8 cellular contexts compared by ENCODE assay signal in the genomic region with DNA sequence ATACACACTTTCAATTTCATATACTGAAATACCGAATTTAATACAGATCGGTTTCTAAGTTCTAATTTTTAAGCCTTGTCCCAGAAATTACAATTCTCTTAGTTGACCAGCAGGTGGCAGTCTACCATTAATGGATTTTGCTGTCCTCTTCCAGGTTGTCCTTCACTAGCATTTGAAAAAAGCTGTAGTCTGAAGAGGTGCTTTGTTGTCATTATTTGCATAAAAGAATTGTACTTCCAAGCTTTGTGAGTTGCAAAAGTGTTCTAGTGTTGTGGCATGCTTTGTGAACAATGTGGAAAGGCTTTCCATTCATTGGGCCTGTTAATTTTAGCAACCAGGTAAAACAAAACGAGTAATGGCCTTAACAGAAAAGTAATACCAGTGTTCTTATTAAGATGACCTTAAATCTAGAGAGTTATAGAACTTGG.
DNase-seq lines count a peak whose midpoint lies in the region; ATAC-seq and TF ChIP-seq lines count a peak whose summit lies in the region.

No MANE protein-coding gene starts in this region.

- no peak overlapping the region for H3K27ac Mint-ChIP-seq in endodermal cell

- no peaks in the 10 kb centered on the region for H3K9me3 Mint-ChIP-seq in endodermal cell

- intact Hi-C loops in PC-9 (cut with micrococcal nuclease; ENCODE audit: unreplicated experiment) = loop anchor here (1.0 to 10.0 kb wide), 5 partner anchors 122 to 1080 kb away; no protein-coding TSS in a partner anchor

- DNase-seq in DMS114 treated with DMSO at 0.1 percent for 48 hours (lab: John Stamatoyannopoulos, UW; ENCODE audit: unreplicated experiment) (peak; percentile 33), Karpas-422 (peak; percentile 76), PC-9 (peak in 1 of 2 experiments; percentile 11), endodermal cell (peak; percentile 53), occipital lobe (lab: John Stamatoyannopoulos, UW) (no peak)
- no peak for DNase-seq in effector CD4-positive, alpha-beta T cell

- H3K9ac ChIP-seq in Karpas-422 (ENCODE audit: low read length) (no peak overlapping the region), endodermal cell (ENCODE audit: extremely low read depth, low read length, poor library complexity, severe bottlenecking) (no peak overlapping the region), neural cell (ENCODE audit: low read length) (no peak overlapping the region)

- H3K4me1 ChIP-seq in Karpas-422 (ENCODE audit: low read length) (no peaks in the 10 kb centered on the region), PC-9 (replicated peaks; ENCODE audit: insufficient read depth) (no peaks in the 10 kb centered on the region), endodermal cell (ENCODE audit: control insufficient read depth, insufficient read depth, low read length) (peaks cover 9% of the 10 kb centered on the region)

- peaks cover 17% of the 10 kb centered on the region for H3K36me3 Mint-ChIP-seq in endodermal cell (ENCODE audit: low read depth)

- peak; percentile 89 for TF ChIP-seq RAD21 in neural cell (conservative IDR thresholded peaks at IDR 0.05)

- TF ChIP-seq CTCF in PC-9 (conservative IDR thresholded peaks at IDR 0.05) (peak; percentile 93), endodermal cell (conservative IDR thresholded peaks at IDR 0.05) (peak; percentile 93), neural cell (IDR thresholded peaks at IDR 0.05; ENCODE audit: poor library complexity, severe bottlenecking) (peak; percentile 85)

- H3K9me2 ChIP-seq in Karpas-422 (replicated peaks; ENCODE audit: insufficient read depth, low read length) = no peaks in the 10 kb centered on the region
- no peaks in the 10 kb centered on the region for H3K9me2 ChIP-seq in PC-9 (ENCODE audit: insufficient read depth)
- no peaks in the 10 kb centered on the region for H3K9me2 ChIP-seq in neural cell (ENCODE audit: insufficient read depth, low read length)

- H3K79me2 ChIP-seq in Karpas-422 (ENCODE audit: low read length) (no peaks in the 10 kb centered on the region), PC-9 (ENCODE audit: low read depth) (no peaks in the 10 kb centered on the region), neural cell (replicated peaks; ENCODE audit: insufficient read depth, low read length) (no peaks in the 10 kb centered on the region)

- no peaks in the 10 kb centered on the region for H4K20me1 ChIP-seq in Karpas-422 (ENCODE audit: insufficient read depth, low read depth, low read length)
- H4K20me1 ChIP-seq in PC-9 (ENCODE audit: insufficient read depth) = no peaks in the 10 kb centered on the region
- H4K20me1 ChIP-seq in neural cell (ENCODE audit: insufficient read depth) = no peaks in the 10 kb centered on the region

- peak; percentile 75 for ATAC-seq in GM19372 (IDR thresholded peaks at IDR 0.05; ENCODE audit: low read depth, unreplicated experiment)

- WGBS in endodermal cell (ENCODE audit: insufficient coverage in 1 of 2, insufficient read length in 1 of 2), 2 experiments = 60 to 65% methylated on average over 3 of the region's 3 CpGs

- H3K27ac ChIP-seq in Karpas-422 (ENCODE audit: low read length) (no peak overlapping the region), PC-9 (no peak overlapping the region), endodermal cell (ENCODE audit: low read depth, low read length) (no peak overlapping the region), neural cell (ENCODE audit: low read length) (no peak overlapping the region)

- no peak overlapping the region for H3K4me3 ChIP-seq in Karpas-422 (ENCODE audit: low read length)
- H3K4me3 ChIP-seq in PC-9 = no peak overlapping the region
- no peak overlapping the region for H3K4me3 ChIP-seq in endodermal cell (ENCODE audit: low read length)
- no peak overlapping the region for H3K4me3 ChIP-seq in neural cell (ENCODE audit: low read length)

- H3F3A ChIP-seq in PC-9 (ENCODE audit: insufficient read depth, low read depth) = no peaks in the 10 kb centered on the region
- no peaks in the 10 kb centered on the region for H3F3A ChIP-seq in neural cell (ENCODE audit: insufficient read depth, low read length, poor library complexity, severe bottlenecking)

- no peaks in the 10 kb centered on the region for H3K36me3 ChIP-seq in Karpas-422 (ENCODE audit: insufficient read depth, low read length)
- no peaks in the 10 kb centered on the region for H3K36me3 ChIP-seq in PC-9 (ENCODE audit: low read depth)
- peaks cover 35% of the 10 kb centered on the region for H3K36me3 ChIP-seq in endodermal cell (ENCODE audit: control insufficient read depth, insufficient read depth, low read length)
- no peaks in the 10 kb centered on the region for H3K36me3 ChIP-seq in neural cell (ENCODE audit: insufficient read depth, low read length)

- H2AFZ ChIP-seq in Karpas-422 (ENCODE audit: low read length) (no peak overlapping the region), PC-9 (no peak overlapping the region), neural cell (ENCODE audit: low read depth, low read length) (no peak overlapping the region)

- no TSS peak for BruUV-seq in PC-9 (replicated peaks; lab: Mats Ljungman, UMichigan)

- CTCF ChIA-PET in PC-9 (lab: Charles Lee) = interaction anchor here (0.5 to 0.7 kb wide), 3 partner anchors 11 to 1087 kb away, joined by 3 to 7 read pairs (median 4); no protein-coding TSS in a partner anchor

- peaks cover 14% of the 10 kb centered on the region for H3K4me1 Mint-ChIP-seq in endodermal cell

- H3K27me3 ChIP-seq in Karpas-422 (ENCODE audit: low read length) (no peaks in the 10 kb centered on the region), PC-9 (ENCODE audit: insufficient read depth, low read depth) (no peaks in the 10 kb centered on the region), endodermal cell (ENCODE audit: control insufficient read depth, insufficient read depth, low read length, poor library complexity, severe bottlenecking) (no peaks in the 10 kb centered on the region), neural cell (ENCODE audit: insufficient read depth, low read depth, low read length) (no peaks in the 10 kb centered on the region)

- no peaks in the 10 kb centered on the region for H3K9me3 ChIP-seq in Karpas-422 (ENCODE audit: low read length)
- H3K9me3 ChIP-seq in PC-9 (ENCODE audit: insufficient read depth, low read depth) = no peaks in the 10 kb centered on the region
- no peaks in the 10 kb centered on the region for H3K9me3 ChIP-seq in endodermal cell (ENCODE audit: control insufficient read depth, low read length)
- no peaks in the 10 kb centered on the region for H3K9me3 ChIP-seq in neural cell (ENCODE audit: low read length)

- no peaks in the 10 kb centered on the region for H3K27me3 Mint-ChIP-seq in endodermal cell (ENCODE audit: insufficient read depth)

- no peak overlapping the region for H3K4me3 Mint-ChIP-seq in endodermal cell

- TF ChIP-seq EP300 in neural cell (conservative IDR thresholded peaks at IDR 0.05; ENCODE audit: poor library complexity, severe bottlenecking) = no peak

- POLR2A ChIA-PET in PC-9 (lab: Charles Lee; ENCODE audit: unreplicated experiment) = no interaction called here

- H3K4me2 ChIP-seq in Karpas-422 (ENCODE audit: low read depth, low read length, poor library complexity, severe bottlenecking) (no peak overlapping the region), PC-9 (no peak overlapping the region), neural cell (ENCODE audit: low read length) (no peak overlapping the region)

TF ChIP-seq in neural cell, 6 proteins besides CTCF, POLR2A, EP300 and RAD21:
- peak; percentile 88 for TF ChIP-seq SMC3 (conservative IDR thresholded peaks at IDR 0.05; ENCODE audit: poor library complexity)
- TF ChIP-seq, protein P1, sequence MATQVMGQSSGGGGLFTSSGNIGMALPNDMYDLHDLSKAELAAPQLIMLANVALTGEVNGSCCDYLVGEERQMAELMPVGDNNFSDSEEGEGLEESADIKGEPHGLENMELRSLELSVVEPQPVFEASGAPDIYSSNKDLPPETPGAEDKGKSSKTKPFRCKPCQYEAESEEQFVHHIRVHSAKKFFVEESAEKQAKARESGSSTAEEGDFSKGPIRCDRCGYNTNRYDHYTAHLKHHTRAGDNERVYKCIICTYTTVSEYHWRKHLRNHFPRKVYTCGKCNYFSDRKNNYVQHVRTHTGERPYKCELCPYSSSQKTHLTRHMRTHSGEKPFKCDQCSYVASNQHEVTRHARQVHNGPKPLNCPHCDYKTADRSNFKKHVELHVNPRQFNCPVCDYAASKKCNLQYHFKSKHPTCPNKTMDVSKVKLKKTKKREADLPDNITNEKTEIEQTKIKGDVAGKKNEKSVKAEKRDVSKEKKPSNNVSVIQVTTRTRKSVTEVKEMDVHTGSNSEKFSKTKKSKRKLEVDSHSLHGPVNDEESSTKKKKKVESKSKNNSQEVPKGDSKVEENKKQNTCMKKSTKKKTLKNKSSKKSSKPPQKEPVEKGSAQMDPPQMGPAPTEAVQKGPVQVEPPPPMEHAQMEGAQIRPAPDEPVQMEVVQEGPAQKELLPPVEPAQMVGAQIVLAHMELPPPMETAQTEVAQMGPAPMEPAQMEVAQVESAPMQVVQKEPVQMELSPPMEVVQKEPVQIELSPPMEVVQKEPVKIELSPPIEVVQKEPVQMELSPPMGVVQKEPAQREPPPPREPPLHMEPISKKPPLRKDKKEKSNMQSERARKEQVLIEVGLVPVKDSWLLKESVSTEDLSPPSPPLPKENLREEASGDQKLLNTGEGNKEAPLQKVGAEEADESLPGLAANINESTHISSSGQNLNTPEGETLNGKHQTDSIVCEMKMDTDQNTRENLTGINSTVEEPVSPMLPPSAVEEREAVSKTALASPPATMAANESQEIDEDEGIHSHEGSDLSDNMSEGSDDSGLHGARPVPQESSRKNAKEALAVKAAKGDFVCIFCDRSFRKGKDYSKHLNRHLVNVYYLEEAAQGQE (IDR thresholded peaks at IDR 0.05; ENCODE audit: borderline replicate concordance) = no peak
TF ChIP-seq in neural cell: peak in this region for 1.

Comparison
In these comparisons a context has a peak if more than half of its experiments do, and no peak if none do; other contexts are left out.
1. DNase-seq: peak in DMS114 treated with DMSO at 0.1 percent for 48 hours (single experiment), Karpas-422 (single experiment) and endodermal cell (single experiment); none in effector CD4-positive, alpha-beta T cell (single experiment) and occipital lobe (single experiment).
2. Peak in every context shown above with its lines, with median percentiles within 50 percentile points of each other: CTCF ChIP-seq.